In genomic region chr11:110758012-110758411, GRCh38 we compare ENCODE assay signal across 20 cellular contexts. TPM values are rescaled to one million over a fixed set of nuclear protein-coding genes. Genes with fewer than 3 reads are reported as not detected.
DNase-seq lines count a peak whose midpoint lies in the region; ATAC-seq and TF ChIP-seq lines count a peak whose summit lies in the region.
"Had no signal": no experiment of that assay in that cellular context is flagged by ENCODE, and none has a peak within 500 bp of the region (broad histone marks: within the 10 kb centered on the region; RNA-seq: fewer than 3 reads in every experiment).

No MANE protein-coding gene starts in this region.

- WGBS in aorta, 2 donors, result 81 to 89% methylated on average over 1 of the region's 1 CpG

- H3K36me3 ChIP-seq in adipocyte (ENCODE audit: control insufficient read depth, insufficient read depth, low read length, severe bottlenecking) (no peaks in the 10 kb centered on the region), aorta (ENCODE audit: control insufficient read depth in 1 of 2, insufficient read depth in 2 of 2, low read length in 1 of 2) (no peaks in the 10 kb centered on the region), right atrium auricular region (no peaks in the 10 kb centered on the region)
- H3K36me3 ChIP-seq: BLaER1 had no signal

- H3K9ac ChIP-seq in adipocyte (ENCODE audit: low read length), result no peak overlapping the region
- H3K9ac ChIP-seq: BLaER1 had no signal

- ATAC-seq in aorta (ENCODE audit: low FRiP score) (no peak), GM21723 (IDR thresholded peaks at IDR 0.05; ENCODE audit: unreplicated experiment) (no peak)
- ATAC-seq: CD8-positive, alpha-beta T cell; GM12878; GM23338 had no signal

- DNase-seq in EH (ENCODE audit: low read depth) (peak; percentile 21), adipocyte (ENCODE audit: low read depth) (peak; percentile 50), fibroblast of gingiva (ENCODE audit: low read depth) (peak; percentile 34), aorta (no peak), right atrium auricular region (ENCODE audit: low spot score) (no peak)
- DNase-seq: Caco-2; CD4-positive, CD25-positive, alpha-beta regulatory T cell; CD8-positive, alpha-beta T cell; DMS153; DND-41; EL; GDM1; H9; HFFc6 had no signal

- H3K9me3 ChIP-seq in adipocyte (ENCODE audit: control insufficient read depth, low read length), result peaks cover 8% of the 10 kb centered on the region
- no peaks in the 10 kb centered on the region for H3K9me3 ChIP-seq in aorta (ENCODE audit: control insufficient read depth, low read length)
- H3K9me3 ChIP-seq in right atrium auricular region, result peaks cover 0 to 7% of the 10 kb centered on the region in 2 donors
- H3K9me3 ChIP-seq: Caco-2 had no signal

- H3K27ac ChIP-seq in aorta (ENCODE audit: low read depth in 1 of 2, low read length in 2 of 2), result no peak overlapping the region
- no peak overlapping the region for H3K27ac ChIP-seq in right atrium auricular region
- H3K27ac ChIP-seq: 22Rv1, BLaER1, C4-2B had no signal

- intact Hi-C loops in aorta (cut with DNase I), result no loop called here

- H3K4me3 ChIP-seq in adipocyte (ENCODE audit: low read length) (peak overlapping the region; percentile 32), aorta (ENCODE audit: low read length in 2 of 2) (no peak overlapping the region), right atrium auricular region (no peak overlapping the region)
- H3K4me3 ChIP-seq: BLaER1, GM12878, GM23338 had no signal

- H3K27me3 ChIP-seq in adipocyte (replicated peaks; ENCODE audit: control insufficient read depth, insufficient read depth, low read length) (no peaks in the 10 kb centered on the region), aorta (ENCODE audit: control insufficient read depth in 1 of 2, insufficient read depth in 2 of 2, low read length in 1 of 2) (no peaks in the 10 kb centered on the region), right atrium auricular region (no peaks in the 10 kb centered on the region)
- H3K27me3 ChIP-seq: BLaER1 had no signal

- TF ChIP-seq CTCF in right atrium auricular region (IDR thresholded peaks at IDR 0.05), result no peak

- H3K4me1 ChIP-seq in adipocyte (ENCODE audit: control insufficient read depth, insufficient read depth, low read length) (peaks cover 50% of the 10 kb centered on the region), aorta (ENCODE audit: control insufficient read depth in 1 of 2, insufficient read depth in 2 of 2, low read length in 2 of 2) (peaks cover 0 to under 1% of the 10 kb centered on the region in 2 donors), right atrium auricular region (no peaks in the 10 kb centered on the region)
- H3K4me1 ChIP-seq: Caco-2 had no signal

RNA-seq across cellular contexts. Expression of gene ARHGAP20, which starts 45.8 kb away (rescaled TPM):
- total RNA-seq in aorta, result 1 to 10 TPM; 3.5 to 5.1 TPM
- polyA plus RNA-seq in aorta, result 1 to 10 TPM in 1 of 2 donors, under 1 TPM in 1; 0.63 to 1.3 TPM
- total RNA-seq in right atrium auricular region, result under 1 TPM; 0.30 to 0.86 TPM
- total RNA-seq: CD4-positive, CD25-positive, alpha-beta regulatory T cell; GM12878 had no signal
- polyA plus RNA-seq: CD4-positive, CD25-positive, alpha-beta regulatory T cell; GM23338 had no signal

Comparison
In these comparisons a context has a peak if more than half of its experiments do, and no peak if none do; other contexts are left out.
1. DNase-seq: peak in EH (single experiment), adipocyte (single experiment) and fibroblast of gingiva (single experiment); none in aorta (0 of 2) and right atrium auricular region (single experiment).